In genomic region chr12:53450936-53451335, GRCh38 we compare ENCODE assay signal across 22 cellular contexts. TPM values are rescaled to one million over a fixed set of nuclear protein-coding genes. Genes with fewer than 3 reads are reported as not detected.
"Had no signal": no experiment of that assay in that cellular context is flagged by ENCODE, and none has a peak within 500 bp of the region (broad histone marks: within the 10 kb centered on the region; RNA-seq: fewer than 3 reads in every experiment).

No MANE protein-coding gene starts in this region.

- H3K9me3 Mint-ChIP-seq: activated CD4-positive, alpha-beta T cell treated with anti-CD3 and anti-CD28 coated beads, Interleukin-2, amount 10 ng/mL, durations not matched to agents 7 days and 5 days; central memory CD8-positive, alpha-beta T cell; natural killer cell treated with Interleukin-12 subunit alpha and Interleukin-12 subunit beta and Interleukin-15 and Interleukin-18, amount 100 ng/mL, for 72 hours; T-cell; T-helper 2 cell treated with Interferon-gamma antibody and Interleukin-4, amounts not matched to agents 5 μg/mL and 100 μg/mL, for 36 hours had no signal

- H3K27me3 ChIP-seq: breast epithelium, esophagus squamous epithelium, gastrocnemius medialis, neutrophil, ovary, spleen, thyroid gland had no signal

- H3K4me3 ChIP-seq: ovary, thyroid gland had no signal

- H3K36me3 ChIP-seq: breast epithelium, ovary had no signal

- DNase-seq: activated CD4-positive, alpha-beta T cell treated with anti-CD3 and anti-CD28 coated beads, Interleukin-2, amount 10 ng/mL, durations not matched to agents 7 days and 5 days; activated CD8-positive, alpha-beta memory T cell treated with anti-CD3 and anti-CD28 coated beads, Interleukin-2, amount 50 U/mL, for 4 hours; activated effector memory CD4-positive, alpha-beta T cell treated with Interleukin-2 at 50 U/mL for 16 hours; activated naive CD4-positive, alpha-beta T cell treated with anti-CD3 and anti-CD28 coated beads, Interleukin-2, amount 50 U/mL, for 16 hours; activated T-cell treated with anti-CD3 and anti-CD28 coated beads, Interleukin-2, amount 50 U/mL, for 48 hours; gastrocnemius medialis; left ventricle myocardium inferior; ovary; spleen; stimulated activated CD4-positive, alpha-beta T cell treated with anti-CD3 and anti-CD28 coated beads, Interleukin-4, amount 100 ng/mL, for 1 hour; stimulated activated naive CD4-positive, alpha-beta T cell treated with Interleukin-2 at 50 U/mL for 16 hours; T-cell; thyroid gland had no signal

- H3K27me3 Mint-ChIP-seq: activated CD4-positive, alpha-beta T cell treated with anti-CD3 and anti-CD28 coated beads, Interleukin-2, amount 10 ng/mL, durations not matched to agents 7 days and 5 days; central memory CD8-positive, alpha-beta T cell; natural killer cell treated with Interleukin-12 subunit alpha and Interleukin-12 subunit beta and Interleukin-15 and Interleukin-18, amount 100 ng/mL, for 72 hours; T-cell had no signal

- H3K9me3 ChIP-seq: breast epithelium, esophagus squamous epithelium, gastrocnemius medialis, left ventricle myocardium inferior, neutrophil, ovary, prostate gland, spleen, thyroid gland had no signal

RNA-seq across cellular contexts. Expression of gene AMHR2, which starts 27.3 kb away (rescaled TPM):
- total RNA-seq: activated CD4-positive, alpha-beta T cell treated with anti-CD3 and anti-CD28 coated beads, Interleukin-2, amount 10 ng/mL, durations not matched to agents 7 days and 5 days; lung microvascular endothelial cell; natural killer cell treated with Interleukin-12 subunit alpha and Interleukin-12 subunit beta and Interleukin-15 and Interleukin-18, amount 100 ng/mL, for 72 hours; ureter had no signal
